ENCODE assay signal across 20 cellular contexts in genomic region chr1:117587479-117588356, GRCh38. TPM values are rescaled to one million over a fixed set of nuclear protein-coding genes. Genes with fewer than 3 reads are reported as not detected.
DNase-seq lines count a peak whose midpoint lies in the region; ATAC-seq, FAIRE-seq and TF ChIP-seq lines count a peak whose summit lies in the region.
"Had no signal": no experiment of that assay in that cellular context is flagged by ENCODE, and none has a peak within 500 bp of the region (broad histone marks: within the 10 kb centered on the region; RNA-seq: fewer than 3 reads in every experiment).

No MANE protein-coding gene starts in this region.

- ATAC-seq in K562 (peak; percentile 73), psoas muscle (peak; percentile 50 to 71 (median 54)), GM19452 (IDR thresholded peaks at IDR 0.05; ENCODE audit: unreplicated experiment) (no peak)
- ATAC-seq: CD8-positive, alpha-beta T cell had no signal

- peaks cover 6 to 8% of the 10 kb centered on the region in 2 experiments; a peak in 3 of 5 replicates for H3K4me1 ChIP-seq in K562 (replicated peaks in 1 of 2; ENCODE audit: control insufficient read depth in 2 of 2, insufficient read depth in 2 of 2, low read length in 2 of 2)
- H3K4me1 ChIP-seq in psoas muscle, result peaks cover 8% of the 10 kb centered on the region
- H3K4me1 ChIP-seq: BLaER1 had no signal

- POLR2A ChIA-PET in K562 (lab: Yijun Ruan, JAX), result interaction anchor here (0.6 to 1.6 kb wide), 4 partner anchors 9 to 1105 kb away, joined by 3 to 4 read pairs (median 3); no protein-coding TSS in a partner anchor

- no peaks in the 10 kb centered on the region for H3K27me3 ChIP-seq in K562 (ENCODE audit: control insufficient read depth in 2 of 2, insufficient read depth in 2 of 2, low read length in 2 of 2)
- H3K27me3 ChIP-seq in psoas muscle (ENCODE audit: insufficient read depth in 3 of 3, low read length in 2 of 3), result no peaks in the 10 kb centered on the region
- H3K27me3 ChIP-seq: BLaER1 had no signal

- H3K27ac ChIP-seq in K562 (ENCODE audit: extremely low read depth, low read depth, low read length) (no peak overlapping the region), psoas muscle (no peak overlapping the region)
- H3K27ac ChIP-seq: BLaER1 had no signal

- DNase-seq in activated effector memory CD4-positive, alpha-beta T cell treated with anti-CD3 and anti-CD28 coated beads, Interleukin-2, amount 50 U/mL, for 16 hours, result peak; percentile 54
- DNase-seq in activated effector memory CD4-positive, alpha-beta T cell treated with Interleukin-2 at 50 U/mL for 16 hours, result no peak
- peak; percentile 8 for DNase-seq in GM13976 (ENCODE audit: low spot score)
- peak in 1 of 4 experiments; percentile 27 for DNase-seq in K562 (ENCODE audit: extremely low read depth in 1 of 4, low spot score in 3 of 4)
- no peak for DNase-seq in psoas muscle
- DNase-seq in D721Med (ENCODE audit: insufficient read length, low spot score), result no peak
- DNase-seq in NCI-H748 treated with DMSO at 0.1 percent for 48 hours (lab: John Stamatoyannopoulos, UW), result no peak
- DNase-seq: CD8-positive, alpha-beta T cell; DMS79; NCI-H1105; NCI-H1694 treated with DMSO at 0.1 percent for 48 hours; NCI-H2227 treated with DMSO at 0.1 percent for 48 hours; NCI-H510A treated with DMSO at 0.1 percent for 48 hours; NCI-H82; OCI-M1; SHP77 treated with DMSO at 0.1 percent for 48 hours had no signal

- in situ Hi-C loops in GM13976 (cut with MboI; ENCODE audit: low sequenced_read_pairs, unreplicated experiment), result no loop called here
- in situ Hi-C loops in K562 (cut with MboI), result no loop called here

- TF ChIP-seq CTCF in GM13976 (IDR thresholded peaks at IDR 0.05; ENCODE audit: borderline replicate concordance, control extremely low read depth, extremely low read depth, insufficient read depth, missing control alignments) (no peak), K562 (IDR thresholded peaks at IDR 0.05 in 2 of 3, conservative IDR thresholded peaks at IDR 0.05 in 1 of 3; ENCODE audit: insufficient read depth in 2 of 3, low read depth in 1 of 3, low read length in 3 of 3) (no peak), psoas muscle (IDR thresholded peaks at IDR 0.05) (no peak), D721Med (IDR thresholded peaks at IDR 0.05; ENCODE audit: insufficient read depth, missing control alignments) (no peak)

- CTCF ChIA-PET in K562 (lab: Yijun Ruan, JAX; ENCODE audit: low intra/inter-chr PET ratio), result no interaction called here

- 0 out of 2 replicates have a peak overlapping the region, but pooled peaks have one; percentile 10 for H3K4me2 ChIP-seq in K562 (ENCODE audit: insufficient read depth, low read length)
- H3K4me2 ChIP-seq: BLaER1 had no signal

- no TSS peak for BruUV-seq in K562 (replicated peaks; lab: Mats Ljungman, UMichigan)

- no peaks in the 10 kb centered on the region for H4K20me1 ChIP-seq in K562 (replicated peaks; ENCODE audit: control insufficient read depth, insufficient read depth, low read length)
- H4K20me1 ChIP-seq: BLaER1 had no signal

- no peaks in the 10 kb centered on the region for H3K79me2 ChIP-seq in K562 (ENCODE audit: control insufficient read depth, insufficient read depth, low read length)

- H3K9me3 ChIP-seq in K562 (replicated peaks; ENCODE audit: control insufficient read depth, insufficient read depth, low read depth, low read length) (no peaks in the 10 kb centered on the region; the same call in 1 of the 2 replicates), psoas muscle (no peaks in the 10 kb centered on the region)
- H3K9me3 ChIP-seq: BLaER1 had no signal

- peak overlapping the region; percentile 45 for H2AFZ ChIP-seq in K562 (ENCODE audit: low read depth, low read length)

- no peak for TF ChIP-seq POLR2A in K562 (conservative IDR thresholded peaks at IDR 0.05)

- H3K9ac ChIP-seq in K562 (ENCODE audit: insufficient read depth in 1 of 2, low read depth in 2 of 2, low read length in 2 of 2), result peak overlapping the region in 1 of 2 experiments; percentile 4; a peak in 1 of 4 replicates
- H3K9ac ChIP-seq: BLaER1 had no signal

- no peak for TF ChIP-seq RAD21 in K562 (CRISPR knock-in tag; conservative IDR thresholded peaks at IDR 0.05 in 1 of 2, IDR thresholded peaks at IDR 0.05 in 1 of 2)

- FAIRE-seq in K562 (lab: Jason Lieb, UNC) (peak; percentile 44), D721Med (lab: Jason Lieb, UNC) (no peak)
- FAIRE-seq: GM12892, H1 had no signal

- no peaks in the 10 kb centered on the region for H3K36me3 ChIP-seq in K562 (ENCODE audit: control insufficient read depth, insufficient read depth, low read length)
- no peaks in the 10 kb centered on the region for H3K36me3 ChIP-seq in psoas muscle (ENCODE audit: insufficient read depth in 1 of 2, low read depth in 1 of 2)
- H3K36me3 ChIP-seq: BLaER1 had no signal

- H3K9me1 ChIP-seq in K562 (ENCODE audit: control insufficient read depth, insufficient read depth, low read length), result no peaks in the 10 kb centered on the region

- H3K4me3 ChIP-seq in K562, result no peak overlapping the region
- H3K4me3 ChIP-seq in psoas muscle, result no peak overlapping the region
- H3K4me3 ChIP-seq: BLaER1 had no signal

- TF ChIP-seq EP300 in K562 (IDR thresholded peaks at IDR 0.05; ENCODE audit: low read length), result no peak

- intact Hi-C loops in K562 (cut with micrococcal nuclease) (no loop called here), psoas muscle (cut with DNase I) (loop anchor here in 1 of 2 donors (5.0 kb wide), 1 partner anchor 45 kb away; no protein-coding TSS in a partner anchor)

- 40% methylated on average over 14 of the region's 14 CpGs for WGBS in K562 (ENCODE audit: insufficient coverage, low coverage, missing lambda C conversion rate)
- WGBS in psoas muscle, 3 donors, result 80 to 82% (median 82%) methylated on average over 14 of the region's 14 CpGs

TF ChIP-seq in K562, 482 proteins besides CTCF, POLR2A, EP300 and RAD21 (continues in another document):
- TF ChIP-seq USF1 (CRISPR knock-in tag; IDR thresholded peaks at IDR 0.05) (peak; percentile 79), ZNF584 (CRISPR knock-in tag; IDR thresholded peaks at IDR 0.05; ENCODE audit: low read depth) (no peak), SIN3A (IDR thresholded peaks at IDR 0.05; ENCODE audit: borderline replicate concordance in 2 of 2, control insufficient read depth in 1 of 2, low read depth in 2 of 2, low read length in 2 of 2) (no peak), ELK1 (CRISPR knock-in tag; IDR thresholded peaks at IDR 0.05) (no peak), IRF9 (tag; IDR thresholded peaks at IDR 0.05) (no peak)

RNA-seq across cellular contexts. Expression of gene TENT5C, which starts 18.1 kb away (rescaled TPM):
- total RNA-seq in K562 (2011; cell fraction: chromatin; rRNA removed; ENCODE audit: low replicate concordance), result 12.1 and 13.3 TPM in 2 replicates
- 8.7 and 8.8 TPM in 2 replicates for total RNA-seq in K562 (2011; cell fraction: nucleolus; rRNA removed)
- total RNA-seq in K562 (2011; cell fraction: nucleoplasm; rRNA removed), result 11.4 and 17.1 TPM in 2 replicates
- total RNA-seq in K562 (2014; rRNA removed) (1.8 and 3.6 TPM in 2 replicates), K562 (2014; rRNA removed; fragmentation: Illumina TruSeq; extraction: Trizol) (4.5 and 5.2 TPM in 2 replicates), K562 (2015; rRNA removed; fragmentation: Illumina TruSeq; extraction: Trizol) (2.5 and 2.8 TPM in 2 replicates), K562 (2021) (7.1 and 7.7 TPM in 2 replicates), psoas muscle (10 to 100 TPM in 3 of 4 donors, 1 to 10 TPM in 1; 3.1 to 31.4 (median 15.9) TPM)
- polyA plus RNA-seq in K562 (2011; rRNA removed) (7.7 and 8.2 TPM in 2 replicates), K562 (2014; fragmentation: Illumina TruSeq; extraction: Trizol) (3.4 and 4.0 TPM in 2 replicates), K562 (2014; fragmentation: Nextera tagmentation; extraction: Ambion mirVana) (1 to 10 TPM; 3.8 to 5.0 TPM), K562 (2014; rRNA removed) (2.8 and 2.9 TPM in 2 replicates), psoas muscle (1 to 10 TPM; 1.5 to 9.7 (median 2.7) TPM)
- 4.5 and 7.5 TPM in 2 replicates for polyA plus RNA-seq in K562 (2011; cell fraction: cytosol; rRNA removed)
- polyA plus RNA-seq in K562 (2011; cell fraction: nucleus; rRNA removed), result 3.9 and 5.1 TPM in 2 replicates
- polyA plus RNA-seq in K562 (2012), result 2.4 and 3.7 TPM in 2 replicates
- polyA minus RNA-seq in K562 (2011; rRNA and poly(A)+ RNA removed), result 26.9 and 28.8 TPM in 2 replicates
- polyA minus RNA-seq in K562 (2011; cell fraction: cytosol; rRNA and poly(A)+ RNA removed), result 11.0 and 11.5 TPM in 2 replicates
- polyA minus RNA-seq in K562 (2011; cell fraction: nucleus; rRNA and poly(A)+ RNA removed), result 7.1 and 12.4 TPM in 2 replicates

Comparison
In these comparisons a context has a peak if more than half of its experiments do, and no peak if none do; other contexts are left out.
1. DNase-seq: peak in activated effector memory CD4-positive, alpha-beta T cell treated with anti-CD3 and anti-CD28 coated beads, Interleukin-2, amount 50 U/mL, for 16 hours (single experiment) and GM13976 (single experiment); none in activated effector memory CD4-positive, alpha-beta T cell treated with Interleukin-2 at 50 U/mL for 16 hours (single experiment), psoas muscle (0 of 2), D721Med (single experiment) and NCI-H748 treated with DMSO at 0.1 percent for 48 hours (single experiment).